ENCODE assay signal across 26 cellular contexts in the genomic region with DNA sequence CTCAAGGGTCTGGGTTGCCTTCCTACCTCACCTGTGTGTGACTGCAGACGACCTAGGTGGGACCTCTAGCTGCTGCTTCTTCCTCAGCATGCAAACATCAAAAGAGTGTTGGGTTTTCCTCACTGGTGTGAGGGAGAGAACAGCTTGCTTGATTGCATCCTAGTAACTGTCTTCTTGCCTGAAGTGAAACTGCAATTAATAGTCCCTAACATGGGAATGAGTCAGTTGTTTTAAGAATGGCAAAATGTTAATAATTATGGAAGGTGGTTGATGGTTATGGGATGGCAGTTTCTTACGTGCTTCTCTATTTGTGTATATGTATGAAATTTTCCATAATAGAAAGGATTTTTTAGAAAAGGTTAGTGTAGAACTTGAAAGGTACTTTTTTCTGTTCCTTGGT. TPM values are rescaled to one million over a fixed set of nuclear protein-coding genes. Genes with fewer than 3 reads are reported as not detected.
A peak's percentile ranks its signal among the peaks of the same experiment; 100 is the strongest.
DNase-seq lines count a peak whose midpoint lies in the region; ATAC-seq lines count a peak whose summit lies in the region.
"Had no signal": no experiment of that assay in that cellular context is flagged by ENCODE, and none has a peak within 500 bp of the region (broad histone marks: within the 10 kb centered on the region; RNA-seq: fewer than 3 reads in every experiment).

No MANE protein-coding gene starts in this region.

- peaks cover 23% of the 10 kb centered on the region for H3K4me1 Mint-ChIP-seq in activated naive CD4-positive, alpha-beta T cell treated with anti-CD3 and anti-CD28 coated beads, Interleukin-2, amount 50 U/mL, for 24 hours
- H3K4me1 Mint-ChIP-seq in activated T-helper 17 cell treated with anti-CD3 and anti-CD28 coated beads, Interleukin-2, amount 50 U/mL, for 72 hours: peaks cover 20% of the 10 kb centered on the region
- peaks cover 34% of the 10 kb centered on the region for H3K4me1 Mint-ChIP-seq in stimulated activated effector memory CD8-positive, alpha-beta T cell treated with anti-CD3 and anti-CD28 coated beads, Interleukin-12 subunit alpha, Interleukin-12 subunit beta, amount 100 ng/mL, for 72 hours

- no peaks in the 10 kb centered on the region for H3K9me3 Mint-ChIP-seq in activated naive CD4-positive, alpha-beta T cell treated with anti-CD3 and anti-CD28 coated beads, Interleukin-2, amount 50 U/mL, for 24 hours
- H3K9me3 Mint-ChIP-seq in activated naive CD4-positive, alpha-beta T cell treated with anti-CD3 and anti-CD28 coated beads, Interleukin-2, amount 50 U/mL, for 72 hours: no peaks in the 10 kb centered on the region
- no peaks in the 10 kb centered on the region for H3K9me3 Mint-ChIP-seq in activated T-helper 17 cell treated with anti-CD3 and anti-CD28 coated beads, Interleukin-2, amount 50 U/mL, for 72 hours
- no peaks in the 10 kb centered on the region for H3K9me3 Mint-ChIP-seq in stimulated activated effector memory CD8-positive, alpha-beta T cell treated with anti-CD3 and anti-CD28 coated beads, Interleukin-12 subunit alpha, Interleukin-12 subunit beta, amount 100 ng/mL, for 72 hours

- no peaks in the 10 kb centered on the region for H3K27me3 Mint-ChIP-seq in activated naive CD4-positive, alpha-beta T cell treated with anti-CD3 and anti-CD28 coated beads, Interleukin-2, amount 50 U/mL, for 24 hours
- H3K27me3 Mint-ChIP-seq in activated T-helper 17 cell treated with anti-CD3 and anti-CD28 coated beads, Interleukin-2, amount 50 U/mL, for 72 hours: no peaks in the 10 kb centered on the region
- H3K27me3 Mint-ChIP-seq: B cell had no signal

- H3K27ac Mint-ChIP-seq in activated naive CD4-positive, alpha-beta T cell treated with anti-CD3 and anti-CD28 coated beads, Interleukin-2, amount 50 U/mL, for 24 hours: peak overlapping the region; percentile 62
- H3K27ac Mint-ChIP-seq in activated naive CD4-positive, alpha-beta T cell treated with anti-CD3 and anti-CD28 coated beads, Interleukin-2, amount 50 U/mL, for 72 hours: peak overlapping the region in 1 of 2 donors; percentile 39
- peak overlapping the region; percentile 59 for H3K27ac Mint-ChIP-seq in activated T-helper 17 cell treated with anti-CD3 and anti-CD28 coated beads, Interleukin-2, amount 50 U/mL, for 72 hours
- H3K27ac Mint-ChIP-seq in stimulated activated effector memory CD8-positive, alpha-beta T cell treated with anti-CD3 and anti-CD28 coated beads, Interleukin-12 subunit alpha, Interleukin-12 subunit beta, amount 100 ng/mL, for 72 hours: peak overlapping the region; percentile 3
- H3K27ac Mint-ChIP-seq: B cell had no signal

- no peak overlapping the region for H3K4me3 Mint-ChIP-seq in activated naive CD4-positive, alpha-beta T cell treated with anti-CD3 and anti-CD28 coated beads, Interleukin-2, amount 50 U/mL, for 24 hours
- no peak overlapping the region for H3K4me3 Mint-ChIP-seq in activated T-helper 17 cell treated with anti-CD3 and anti-CD28 coated beads, Interleukin-2, amount 50 U/mL, for 72 hours
- H3K4me3 Mint-ChIP-seq in stimulated activated effector memory CD8-positive, alpha-beta T cell treated with anti-CD3 and anti-CD28 coated beads, Interleukin-12 subunit alpha, Interleukin-12 subunit beta, amount 100 ng/mL, for 72 hours: no peak overlapping the region
- H3K4me3 Mint-ChIP-seq: B cell, CD14-positive monocyte had no signal

- H3K36me3 Mint-ChIP-seq in activated naive CD4-positive, alpha-beta T cell treated with anti-CD3 and anti-CD28 coated beads, Interleukin-2, amount 50 U/mL, for 24 hours: peaks cover 12% of the 10 kb centered on the region
- H3K36me3 Mint-ChIP-seq in activated naive CD4-positive, alpha-beta T cell treated with anti-CD3 and anti-CD28 coated beads, Interleukin-2, amount 50 U/mL, for 72 hours: peaks cover 11 to 20% of the 10 kb centered on the region in 2 donors
- H3K36me3 Mint-ChIP-seq in activated T-helper 17 cell treated with anti-CD3 and anti-CD28 coated beads, Interleukin-2, amount 50 U/mL, for 72 hours (ENCODE audit: low read depth): peaks cover 89% of the 10 kb centered on the region
- peaks cover 97% of the 10 kb centered on the region for H3K36me3 Mint-ChIP-seq in stimulated activated effector memory CD8-positive, alpha-beta T cell treated with anti-CD3 and anti-CD28 coated beads, Interleukin-12 subunit alpha, Interleukin-12 subunit beta, amount 100 ng/mL, for 72 hours

- no peak for DNase-seq in activated naive CD4-positive, alpha-beta T cell treated with anti-CD3 and anti-CD28 coated beads, Interleukin-2, amount 50 U/mL, for 72 hours (ENCODE audit: low spot score in 2 of 2)
- DNase-seq in kidney tubule cell (ENCODE audit: low spot score) (peak; percentile 62), EL (no peak), NOMO-1 treated with dmso at 0.1 percent for 144 hours (lab: John Stamatoyannopoulos, UW; ENCODE audit: unreplicated experiment) (no peak)
- no peak for DNase-seq in stimulated activated effector memory CD8-positive, alpha-beta T cell treated with anti-CD3 and anti-CD28 coated beads, Interleukin-12 subunit alpha, Interleukin-12 subunit beta, amount 100 ng/mL, for 72 hours (ENCODE audit: low spot score in 2 of 2)
- DNase-seq: DMS153, DND-41, GM23248, H7, Kasumi-1, NCI-H1092 treated with DMSO at 0.1 percent for 48 hours, NCI-H1436, NCI-H187, NCI-H2081 treated with DMSO at 0.1 percent for 48 hours, NCI-H2171, NCI-H226, NCI-H510A, NCI-H69, OCI-M1, Peyer's patch, SIG-M5 had no signal

- ATAC-seq in activated naive CD4-positive, alpha-beta T cell treated with anti-CD3 and anti-CD28 coated beads, Interleukin-2, amount 50 U/mL, for 72 hours: no peak
- no peak for ATAC-seq in activated T-helper 17 cell treated with anti-CD3 and anti-CD28 coated beads, Interleukin-2, amount 50 U/mL, for 72 hours (replicated peaks)
- no peak for ATAC-seq in stimulated activated effector memory CD8-positive, alpha-beta T cell treated with anti-CD3 and anti-CD28 coated beads, Interleukin-12 subunit alpha, Interleukin-12 subunit beta, amount 100 ng/mL, for 72 hours
- ATAC-seq: K562 had no signal

RNA-seq across cellular contexts. Expression of a gene that starts 5.9 kb away (rescaled TPM):
- 10 to 100 TPM; 64.3 to 65.3 TPM for total RNA-seq in activated naive CD4-positive, alpha-beta T cell treated with anti-CD3 and anti-CD28 coated beads, Interleukin-2, amount 50 U/mL, for 72 hours
- total RNA-seq in activated T-helper 17 cell treated with anti-CD3 and anti-CD28 coated beads, Interleukin-2, amount 50 U/mL, for 72 hours: 10 to 100 TPM; 71.3 to 86.2 TPM

RNA-seq across cellular contexts. Expression of a gene that starts 17.9 kb away (rescaled TPM):
- 1 to 10 TPM; 7.1 to 7.7 TPM for total RNA-seq in activated naive CD4-positive, alpha-beta T cell treated with anti-CD3 and anti-CD28 coated beads, Interleukin-2, amount 50 U/mL, for 72 hours
- 10 to 100 TPM in 1 of 2 donors, 1 to 10 TPM in 1; 6.4 to 16.8 TPM for total RNA-seq in activated T-helper 17 cell treated with anti-CD3 and anti-CD28 coated beads, Interleukin-2, amount 50 U/mL, for 72 hours

RNA-seq across cellular contexts. Expression of a gene that starts 21.1 kb away (rescaled TPM):
- 10 to 100 TPM; 14.8 to 44.3 TPM for total RNA-seq in activated naive CD4-positive, alpha-beta T cell treated with anti-CD3 and anti-CD28 coated beads, Interleukin-2, amount 50 U/mL, for 72 hours
- total RNA-seq in activated T-helper 17 cell treated with anti-CD3 and anti-CD28 coated beads, Interleukin-2, amount 50 U/mL, for 72 hours: 10 to 100 TPM; 28.2 to 36.4 TPM

RNA-seq across cellular contexts. Expression of a gene that starts 21.2 kb away (rescaled TPM):
- 10 to 100 TPM; 35.2 to 38.0 TPM for total RNA-seq in activated naive CD4-positive, alpha-beta T cell treated with anti-CD3 and anti-CD28 coated beads, Interleukin-2, amount 50 U/mL, for 72 hours
- total RNA-seq in activated T-helper 17 cell treated with anti-CD3 and anti-CD28 coated beads, Interleukin-2, amount 50 U/mL, for 72 hours: 10 to 100 TPM; 30.8 to 52.8 TPM
